8 cellular contexts compared by ENCODE assay signal in genomic region chr6:11496152-11497060, GRCh38. TPM values are rescaled to one million over a fixed set of nuclear protein-coding genes. Genes with fewer than 3 reads are reported as not detected.
DNase-seq lines count a peak whose midpoint lies in the region; ATAC-seq, FAIRE-seq and TF ChIP-seq lines count a peak whose summit lies in the region.

No MANE protein-coding gene starts in this region.

- H3K36me3 ChIP-seq in mesodermal cell (ENCODE audit: control insufficient read depth, insufficient read depth, low read length) = no peaks in the 10 kb centered on the region

- WGBS in mesodermal cell (ENCODE audit: insufficient coverage in 2 of 2), 2 experiments = 75 to 81% methylated on average over 3 to 5 of the region's 12 CpGs

- DNase-seq in GM19239 (ENCODE audit: insufficient read length, low spot score) (peak; percentile 43), NCI-H748 (lab: John Stamatoyannopoulos, UW; ENCODE audit: unreplicated experiment) (peak; percentile 73)
- DNase-seq in activated CD4-positive, alpha-beta T cell treated with anti-CD3 and anti-CD28 coated beads, Interleukin-2, amount 50 U/mL, for 1 hour = peak; percentile 59
- DNase-seq in effector CD8-positive, alpha-beta T cell (lab: John Stamatoyannopoulos, UW) = peak; percentile 41
- DNase-seq in stimulated activated CD8-positive, alpha-beta memory T cell treated with anti-CD3 and anti-CD28 coated beads, Interleukin-4, amount 100 ng/mL, for 1 hour (ENCODE audit: low read depth in 2 of 2, low spot score in 1 of 2) = peak; percentile 36 to 46

- peak; percentile 90 for TF ChIP-seq CTCF in C4-2B (conservative IDR thresholded peaks at IDR 0.05)

- ATAC-seq in HG03469 (IDR thresholded peaks at IDR 0.05; ENCODE audit: unreplicated experiment) = peak; percentile 35

- FAIRE-seq in GM19239 (lab: Jason Lieb, UNC) = peak; percentile 88

- no peaks in the 10 kb centered on the region for H3K9me3 ChIP-seq in mesodermal cell (ENCODE audit: control insufficient read depth, low read length)

- H3K4me1 ChIP-seq in mesodermal cell (ENCODE audit: control insufficient read depth, insufficient read depth, low read length, poor library complexity, severe bottlenecking) = peaks cover 17% of the 10 kb centered on the region

- H3K27ac ChIP-seq in C4-2B (no peak overlapping the region), mesodermal cell (ENCODE audit: low read depth, low read length, severe bottlenecking) (peak overlapping the region; percentile 18)

- no peak overlapping the region for H3K4me3 ChIP-seq in mesodermal cell (ENCODE audit: extremely low read depth, insufficient read depth, low read length, poor library complexity, severe bottlenecking)

RNA-seq across cellular contexts. Expression of gene TMEM170B, which starts 41.1 kb away (rescaled TPM):
- 3.8 TPM for polyA plus RNA-seq in mesodermal cell (2013, experiment 1 of 2)
- polyA plus RNA-seq in mesodermal cell (2013, experiment 2 of 2) = 3.1 TPM
